1 cellular context compared by ENCODE assay signal in the genomic region with DNA sequence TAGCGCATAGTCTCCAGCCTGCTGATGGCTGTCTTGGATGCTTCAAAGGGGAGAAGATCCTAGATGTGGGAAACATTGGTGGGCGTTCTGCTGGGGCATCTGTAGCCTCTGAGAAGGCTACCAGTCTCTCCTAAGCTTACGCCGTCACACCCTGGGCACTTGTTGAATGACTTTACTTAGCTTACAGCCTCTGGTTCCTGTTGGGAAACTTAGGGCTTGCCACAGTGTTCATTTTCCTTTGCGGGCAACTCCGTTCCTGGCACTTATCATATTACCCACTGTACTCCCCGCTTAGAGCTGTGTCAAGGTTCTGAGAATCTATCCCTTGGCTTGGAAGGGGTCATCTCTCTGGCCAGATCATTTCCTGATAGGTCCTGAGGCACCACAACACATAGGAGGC.
TF ChIP-seq lines count a peak whose summit lies in the region.

No MANE protein-coding gene starts in this region.

TF ChIP-seq in WTC11, 78 proteins besides CTCF, POLR2A, EP300 and RAD21 (continued from another document):
- no peak for TF ChIP-seq SMAD4 (CRISPR knock-in tag; IDR thresholded peaks at IDR 0.05)
- no peak for TF ChIP-seq NFATC4 (CRISPR knock-in tag; IDR thresholded peaks at IDR 0.05)
- TF ChIP-seq NR2C2 (CRISPR knock-in tag; IDR thresholded peaks at IDR 0.05): no peak
- no peak for TF ChIP-seq ZNF396 (CRISPR knock-in tag; IDR thresholded peaks at IDR 0.05; ENCODE audit: borderline replicate concordance)
- TF ChIP-seq, protein P1, sequence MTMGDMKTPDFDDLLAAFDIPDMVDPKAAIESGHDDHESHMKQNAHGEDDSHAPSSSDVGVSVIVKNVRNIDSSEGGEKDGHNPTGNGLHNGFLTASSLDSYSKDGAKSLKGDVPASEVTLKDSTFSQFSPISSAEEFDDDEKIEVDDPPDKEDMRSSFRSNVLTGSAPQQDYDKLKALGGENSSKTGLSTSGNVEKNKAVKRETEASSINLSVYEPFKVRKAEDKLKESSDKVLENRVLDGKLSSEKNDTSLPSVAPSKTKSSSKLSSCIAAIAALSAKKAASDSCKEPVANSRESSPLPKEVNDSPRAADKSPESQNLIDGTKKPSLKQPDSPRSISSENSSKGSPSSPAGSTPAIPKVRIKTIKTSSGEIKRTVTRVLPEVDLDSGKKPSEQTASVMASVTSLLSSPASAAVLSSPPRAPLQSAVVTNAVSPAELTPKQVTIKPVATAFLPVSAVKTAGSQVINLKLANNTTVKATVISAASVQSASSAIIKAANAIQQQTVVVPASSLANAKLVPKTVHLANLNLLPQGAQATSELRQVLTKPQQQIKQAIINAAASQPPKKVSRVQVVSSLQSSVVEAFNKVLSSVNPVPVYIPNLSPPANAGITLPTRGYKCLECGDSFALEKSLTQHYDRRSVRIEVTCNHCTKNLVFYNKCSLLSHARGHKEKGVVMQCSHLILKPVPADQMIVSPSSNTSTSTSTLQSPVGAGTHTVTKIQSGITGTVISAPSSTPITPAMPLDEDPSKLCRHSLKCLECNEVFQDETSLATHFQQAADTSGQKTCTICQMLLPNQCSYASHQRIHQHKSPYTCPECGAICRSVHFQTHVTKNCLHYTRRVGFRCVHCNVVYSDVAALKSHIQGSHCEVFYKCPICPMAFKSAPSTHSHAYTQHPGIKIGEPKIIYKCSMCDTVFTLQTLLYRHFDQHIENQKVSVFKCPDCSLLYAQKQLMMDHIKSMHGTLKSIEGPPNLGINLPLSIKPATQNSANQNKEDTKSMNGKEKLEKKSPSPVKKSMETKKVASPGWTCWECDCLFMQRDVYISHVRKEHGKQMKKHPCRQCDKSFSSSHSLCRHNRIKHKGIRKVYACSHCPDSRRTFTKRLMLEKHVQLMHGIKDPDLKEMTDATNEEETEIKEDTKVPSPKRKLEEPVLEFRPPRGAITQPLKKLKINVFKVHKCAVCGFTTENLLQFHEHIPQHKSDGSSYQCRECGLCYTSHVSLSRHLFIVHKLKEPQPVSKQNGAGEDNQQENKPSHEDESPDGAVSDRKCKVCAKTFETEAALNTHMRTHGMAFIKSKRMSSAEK (CRISPR knock-in tag; IDR thresholded peaks at IDR 0.05; ENCODE audit: borderline replicate concordance): no peak
- TF ChIP-seq, protein P2, sequence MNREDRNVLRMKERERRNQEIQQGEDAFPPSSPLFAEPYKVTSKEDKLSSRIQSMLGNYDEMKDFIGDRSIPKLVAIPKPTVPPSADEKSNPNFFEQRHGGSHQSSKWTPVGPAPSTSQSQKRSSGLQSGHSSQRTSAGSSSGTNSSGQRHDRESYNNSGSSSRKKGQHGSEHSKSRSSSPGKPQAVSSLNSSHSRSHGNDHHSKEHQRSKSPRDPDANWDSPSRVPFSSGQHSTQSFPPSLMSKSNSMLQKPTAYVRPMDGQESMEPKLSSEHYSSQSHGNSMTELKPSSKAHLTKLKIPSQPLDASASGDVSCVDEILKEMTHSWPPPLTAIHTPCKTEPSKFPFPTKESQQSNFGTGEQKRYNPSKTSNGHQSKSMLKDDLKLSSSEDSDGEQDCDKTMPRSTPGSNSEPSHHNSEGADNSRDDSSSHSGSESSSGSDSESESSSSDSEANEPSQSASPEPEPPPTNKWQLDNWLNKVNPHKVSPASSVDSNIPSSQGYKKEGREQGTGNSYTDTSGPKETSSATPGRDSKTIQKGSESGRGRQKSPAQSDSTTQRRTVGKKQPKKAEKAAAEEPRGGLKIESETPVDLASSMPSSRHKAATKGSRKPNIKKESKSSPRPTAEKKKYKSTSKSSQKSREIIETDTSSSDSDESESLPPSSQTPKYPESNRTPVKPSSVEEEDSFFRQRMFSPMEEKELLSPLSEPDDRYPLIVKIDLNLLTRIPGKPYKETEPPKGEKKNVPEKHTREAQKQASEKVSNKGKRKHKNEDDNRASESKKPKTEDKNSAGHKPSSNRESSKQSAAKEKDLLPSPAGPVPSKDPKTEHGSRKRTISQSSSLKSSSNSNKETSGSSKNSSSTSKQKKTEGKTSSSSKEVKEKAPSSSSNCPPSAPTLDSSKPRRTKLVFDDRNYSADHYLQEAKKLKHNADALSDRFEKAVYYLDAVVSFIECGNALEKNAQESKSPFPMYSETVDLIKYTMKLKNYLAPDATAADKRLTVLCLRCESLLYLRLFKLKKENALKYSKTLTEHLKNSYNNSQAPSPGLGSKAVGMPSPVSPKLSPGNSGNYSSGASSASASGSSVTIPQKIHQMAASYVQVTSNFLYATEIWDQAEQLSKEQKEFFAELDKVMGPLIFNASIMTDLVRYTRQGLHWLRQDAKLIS (CRISPR knock-in tag; IDR thresholded peaks at IDR 0.05; ENCODE audit: borderline replicate concordance): no peak
- no peak for TF ChIP-seq CBFB (CRISPR knock-in tag; IDR thresholded peaks at IDR 0.05; ENCODE audit: low read depth)
- TF ChIP-seq TCF7 (CRISPR knock-in tag; IDR thresholded peaks at IDR 0.05; ENCODE audit: low read depth): no peak
- no peak for TF ChIP-seq ESRRA (CRISPR knock-in tag; IDR thresholded peaks at IDR 0.05; ENCODE audit: borderline replicate concordance)
- TF ChIP-seq, protein P3, sequence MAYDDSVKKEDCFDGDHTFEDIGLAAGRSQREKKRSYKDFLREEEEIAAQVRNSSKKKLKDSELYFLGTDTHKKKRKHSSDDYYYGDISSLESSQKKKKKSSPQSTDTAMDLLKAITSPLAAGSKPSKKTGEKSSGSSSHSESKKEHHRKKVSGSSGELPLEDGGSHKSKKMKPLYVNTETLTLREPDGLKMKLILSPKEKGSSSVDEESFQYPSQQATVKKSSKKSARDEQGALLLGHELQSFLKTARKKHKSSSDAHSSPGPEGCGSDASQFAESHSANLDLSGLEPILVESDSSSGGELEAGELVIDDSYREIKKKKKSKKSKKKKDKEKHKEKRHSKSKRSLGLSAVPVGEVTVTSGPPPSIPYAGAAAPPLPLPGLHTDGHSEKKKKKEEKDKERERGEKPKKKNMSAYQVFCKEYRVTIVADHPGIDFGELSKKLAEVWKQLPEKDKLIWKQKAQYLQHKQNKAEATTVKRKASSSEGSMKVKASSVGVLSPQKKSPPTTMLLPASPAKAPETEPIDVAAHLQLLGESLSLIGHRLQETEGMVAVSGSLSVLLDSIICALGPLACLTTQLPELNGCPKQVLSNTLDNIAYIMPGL (CRISPR knock-in tag; IDR thresholded peaks at IDR 0.05): no peak
- no peak for TF ChIP-seq SP1 (CRISPR knock-in tag; conservative IDR thresholded peaks at IDR 0.05)
